ENCODE assay signal across 9 cellular contexts in genomic region chr3:124572851-124573405, GRCh38.
"Had no signal": no experiment of that assay in that cellular context is flagged by ENCODE, and none has a peak within 500 bp of the region (broad histone marks: within the 10 kb centered on the region; RNA-seq: fewer than 3 reads in every experiment).

No MANE protein-coding gene starts in this region.

- H3K9me3 ChIP-seq: HAP-1 had no signal

- H3K4me2 ChIP-seq: KMS-11 had no signal

- H3K27ac ChIP-seq: GM23248, KMS-11 had no signal

- DNase-seq: GM23248, GOT3, H7, HFFc6, KBM-7 had no signal

- ATAC-seq: HCT116 had no signal

- FAIRE-seq: HTR-8/SVneo had no signal

- H3K4me3 ChIP-seq: GM23248, HAP-1 had no signal

- H3K36me3 ChIP-seq: HAP-1 had no signal

- H2AFZ ChIP-seq: GM23248 had no signal

- H3K9ac ChIP-seq: GM23248, KMS-11 had no signal

- H3K4me1 ChIP-seq: HAP-1 had no signal
